In genomic region chr2:95374451-95374915, GRCh38 we compare ENCODE assay signal across 16 cellular contexts.
"Had no signal": no experiment of that assay in that cellular context is flagged by ENCODE, and none has a peak within 500 bp of the region (broad histone marks: within the 10 kb centered on the region; RNA-seq: fewer than 3 reads in every experiment).

No MANE protein-coding gene starts in this region.

- H3K4me1 Mint-ChIP-seq: activated CD4-positive, alpha-beta T cell treated with anti-CD3 and anti-CD28 coated beads for 36 hours had no signal

- H3K36me3 Mint-ChIP-seq: activated naive CD4-positive, alpha-beta T cell treated with anti-CD3 and anti-CD28 coated beads, Interleukin-2, amount 10 ng/mL, durations not matched to agents 7 days and 5 days; natural killer cell treated with Interleukin-12 subunit alpha and Interleukin-12 subunit beta and Interleukin-15 and Interleukin-18, amount 100 ng/mL, for 72 hours had no signal

- H3K4me1 ChIP-seq: parathyroid adenoma, uterus had no signal

- H3K27ac ChIP-seq: neutrophil, parathyroid adenoma, uterus had no signal

- H3K9me3 Mint-ChIP-seq: activated naive CD4-positive, alpha-beta T cell treated with anti-CD3 and anti-CD28 coated beads, Interleukin-2, amount 10 ng/mL, durations not matched to agents 7 days and 5 days; natural killer cell treated with Interleukin-12 subunit alpha and Interleukin-12 subunit beta and Interleukin-15 and Interleukin-18, amount 100 ng/mL, for 72 hours had no signal

- ATAC-seq: activated CD4-positive, alpha-beta T cell treated with anti-CD3 and anti-CD28 coated beads for 36 hours; left lobe of liver had no signal

- H3K27ac Mint-ChIP-seq: activated CD4-positive, alpha-beta T cell treated with anti-CD3 and anti-CD28 coated beads for 36 hours; activated naive CD4-positive, alpha-beta T cell treated with anti-CD3 and anti-CD28 coated beads, Interleukin-2, amount 10 ng/mL, durations not matched to agents 7 days and 5 days; natural killer cell treated with Interleukin-12 subunit alpha and Interleukin-12 subunit beta and Interleukin-15 and Interleukin-18, amount 100 ng/mL, for 72 hours had no signal

- DNase-seq: activated CD4-positive, alpha-beta T cell treated with anti-CD3 and anti-CD28 coated beads for 36 hours; activated CD4-positive, alpha-beta T cell treated with anti-CD3 and anti-CD28 coated beads, Interleukin-2, amount 50 U/mL, for 48 hours; activated effector memory CD4-positive, alpha-beta T cell treated with anti-CD3 and anti-CD28 coated beads, Interleukin-2, amount 50 U/mL, for 16 hours; activated naive CD4-positive, alpha-beta T cell treated with anti-CD3 and anti-CD28 coated beads, Interleukin-2, amount 10 ng/mL, durations not matched to agents 7 days and 5 days; mammary epithelial cell; stimulated activated CD4-positive, alpha-beta T cell treated with anti-CD3 and anti-CD28 coated beads, Interleukin-4, amount 100 ng/mL, for 1 hour; stimulated activated naive CD4-positive, alpha-beta T cell; T-helper 1 cell; T-helper 9 cell had no signal

- H3K27me3 ChIP-seq: uterus had no signal

- H3K4me3 ChIP-seq: uterus had no signal

- H3K36me3 ChIP-seq: neutrophil, uterus had no signal

- H3K9me3 ChIP-seq: neutrophil, uterus had no signal

- FAIRE-seq: endometrium, kidney had no signal

- H3K4me3 Mint-ChIP-seq: activated CD4-positive, alpha-beta T cell treated with anti-CD3 and anti-CD28 coated beads for 36 hours; activated naive CD4-positive, alpha-beta T cell treated with anti-CD3 and anti-CD28 coated beads, Interleukin-2, amount 10 ng/mL, durations not matched to agents 7 days and 5 days; natural killer cell treated with Interleukin-12 subunit alpha and Interleukin-12 subunit beta and Interleukin-15 and Interleukin-18, amount 100 ng/mL, for 72 hours had no signal
